Comparison of ENCODE assay signal across 30 cellular contexts in genomic region chr6:133715270-133715669, GRCh38.
"Had no signal": no experiment of that assay in that cellular context is flagged by ENCODE, and none has a peak within 500 bp of the region (broad histone marks: within the 10 kb centered on the region; RNA-seq: fewer than 3 reads in every experiment).

No MANE protein-coding gene starts in this region.

- H3K27me3 ChIP-seq: adrenal gland, body of pancreas, brain microvascular endothelial cell, breast epithelium had no signal

- H3K4me3 ChIP-seq: adrenal gland, body of pancreas, breast epithelium had no signal

- DNase-seq: activated B cell treated with CpG ODN at 0.5 μM for 24 hours; activated CD4-positive, alpha-beta memory T cell treated with anti-CD3 and anti-CD28 coated beads for 36 hours; activated CD4-positive, alpha-beta T cell treated with anti-CD3 and anti-CD28 coated beads for 4 hours; activated CD4-positive, alpha-beta T cell treated with anti-CD3 and anti-CD28 coated beads, Interleukin-2, amount 10 ng/mL, durations not matched to agents 24 days and 14 days; activated CD4-positive, alpha-beta T cell treated with anti-CD3 and anti-CD28 coated beads, Interleukin-2, amount 50 U/mL, for 1 hour; activated CD4-positive, alpha-beta T cell treated with anti-CD3 and anti-CD28 coated beads, Interleukin-2, amount 50 U/mL, for 4 hours; activated CD4-positive, CD25-positive, alpha-beta regulatory T cell treated with anti-CD3 and anti-CD28 coated beads, Interleukin-2, amount 50 U/mL, for 72 hours; activated CD8-positive, alpha-beta memory T cell treated with anti-CD3 and anti-CD28 coated beads, Interleukin-2, amount 50 U/mL, for 4 hours; activated CD8-positive, alpha-beta T cell treated with anti-CD3 and anti-CD28 coated beads for 36 hours; activated effector memory CD4-positive, alpha-beta T cell treated with anti-CD3 and anti-CD28 coated beads, Interleukin-2, amount 50 U/mL, for 16 hours; activated gamma-delta T cell treated with Interleukin-2 at 50 U/mL for 16 hours; activated naive CD4-positive, alpha-beta T cell; activated naive CD4-positive, alpha-beta T cell treated with anti-CD3 and anti-CD28 coated beads for 36 hours; activated naive CD4-positive, alpha-beta T cell treated with anti-CD3 and anti-CD28 coated beads, Interleukin-2, amount 50 U/mL, for 16 hours; activated naive CD8-positive, alpha-beta T cell treated with anti-CD3 and anti-CD28 coated beads for 36 hours; activated T-cell treated with anti-CD3 and anti-CD28 coated beads for 4 hours; activated T-cell treated with anti-CD3 and anti-CD28 coated beads, Interleukin-2, amount 50 U/mL, for 1 hour; activated T-cell treated with anti-CD3 and anti-CD28 coated beads, Interleukin-2, amount 50 U/mL, for 4 hours; activated T-cell treated with anti-CD3 and anti-CD28 coated beads, Interleukin-2, amount 50 U/mL, for 72 hours; adrenal gland; amniotic stem cell; aorta; body of pancreas; brain microvascular endothelial cell; central memory CD4-positive, alpha-beta T cell; T-helper 9 cell had no signal

- H3K9me3 ChIP-seq: adrenal gland, body of pancreas, breast epithelium had no signal

- H3K27ac ChIP-seq: adrenal gland, body of pancreas, brain microvascular endothelial cell, breast epithelium, VCaP had no signal

- H3K4me1 ChIP-seq: adrenal gland, body of pancreas, breast epithelium had no signal

- H3K36me3 ChIP-seq: adrenal gland, brain microvascular endothelial cell, breast epithelium had no signal

- ATAC-seq: activated CD8-positive, alpha-beta T cell treated with anti-CD3 and anti-CD28 coated beads for 36 hours; activated naive CD4-positive, alpha-beta T cell treated with anti-CD3 and anti-CD28 coated beads, Interleukin-2, amount 50 U/mL, for 72 hours; activated T-cell treated with anti-CD3 and anti-CD28 coated beads, Interleukin-2, amount 50 U/mL, for 4 hours; activated T-cell treated with anti-CD3 and anti-CD28 coated beads, Interleukin-2, amount 50 U/mL, for 72 hours; activated T-helper 17 cell treated with anti-CD3 and anti-CD28 coated beads, Interleukin-2, amount 50 U/mL, for 72 hours; body of pancreas had no signal
